ENCODE assay signal across 11 cellular contexts in the genomic region with DNA sequence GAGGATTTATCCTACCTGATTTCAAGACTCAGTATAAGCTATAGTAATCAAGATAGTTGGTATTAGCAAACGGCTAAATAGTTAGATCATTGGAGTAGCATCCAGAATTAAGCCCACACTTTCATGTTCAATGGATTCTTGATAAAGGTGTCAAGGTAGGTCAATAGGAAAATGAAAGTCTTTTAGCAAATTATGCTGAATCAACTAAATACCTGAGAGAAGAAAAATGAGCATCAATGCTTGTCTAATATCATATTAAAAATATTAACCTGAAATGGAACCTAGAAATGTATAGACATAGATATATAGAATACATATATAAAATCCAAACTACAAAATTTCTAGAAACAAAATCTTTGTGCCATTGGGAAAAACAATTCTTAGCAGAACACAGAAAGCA.
"Had no signal": no experiment of that assay in that cellular context is flagged by ENCODE, and none has a peak within 500 bp of the region (broad histone marks: within the 10 kb centered on the region; RNA-seq: fewer than 3 reads in every experiment).

No MANE protein-coding gene starts in this region.

- ATAC-seq: GM23338, HCT116 had no signal

- FAIRE-seq: H1, H54 had no signal

- DNase-seq: GM23248, GOT3, H7, H9, HCEC 1CT, HFFc6 had no signal

- H3K27ac ChIP-seq: GM23248 had no signal

- H3K36me3 ChIP-seq: HAP-1 had no signal

- H3K4me1 ChIP-seq: HAP-1 had no signal

- H3K9me3 ChIP-seq: HAP-1 had no signal

- H3K4me3 ChIP-seq: GM23248, GM23338, HAP-1 had no signal

- H3K4me2 ChIP-seq: GM23338 had no signal

- H2AFZ ChIP-seq: GM23248, GM23338 had no signal

- H3K9ac ChIP-seq: GM23248 had no signal
